In the genomic region with DNA sequence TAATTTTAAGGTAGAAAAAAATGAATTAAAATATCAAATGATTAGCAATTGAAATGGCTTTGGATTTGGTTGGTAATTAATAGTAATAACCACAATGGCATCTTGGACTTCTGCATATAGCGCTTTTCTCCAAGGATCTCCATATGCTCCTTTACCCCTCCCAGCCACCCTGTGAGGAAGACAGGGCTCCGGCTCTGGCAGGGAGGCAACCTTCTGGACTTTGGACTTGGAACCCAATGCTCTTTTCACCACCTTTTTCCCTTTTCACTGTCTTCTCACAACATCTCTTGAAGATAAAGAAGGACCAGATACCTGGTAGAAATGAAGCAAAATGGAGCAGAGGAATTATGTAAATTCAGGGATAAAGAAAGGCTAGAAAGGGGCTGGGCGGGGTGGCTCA, we compare ENCODE assay signal across 1 cellular context.
TF ChIP-seq lines count a peak whose summit lies in the region.

No MANE protein-coding gene starts in this region.

TF ChIP-seq in HepG2, 621 proteins besides CTCF, POLR2A, EP300 and RAD21:
- peak; percentile 50; the same call in 1 of the 2 replicates for TF ChIP-seq HNF4A (CRISPR knock-in tag; IDR thresholded peaks at IDR 0.05)
- TF ChIP-seq HNF4G (IDR thresholded peaks at IDR 0.05; ENCODE audit: borderline replicate concordance, low read depth, low read length) = peak; percentile 17; the same call in 1 of the 2 replicates
- no peak for TF ChIP-seq HNF4G (CRISPR knock-in tag; IDR thresholded peaks at IDR 0.05; ENCODE audit: borderline replicate concordance, low read depth)
- no peak for TF ChIP-seq SMC3 (IDR thresholded peaks at IDR 0.05; ENCODE audit: low read length)
- no peak for TF ChIP-seq RBM39 (IDR thresholded peaks at IDR 0.05; ENCODE audit: low read depth, low read length, poor library complexity, severe bottlenecking)
- TF ChIP-seq GATAD2A (CRISPR knock-in tag; IDR thresholded peaks at IDR 0.05) = 0 out of 2 replicates have a peak, but pooled peaks have one; percentile 26
